In the genomic region with DNA sequence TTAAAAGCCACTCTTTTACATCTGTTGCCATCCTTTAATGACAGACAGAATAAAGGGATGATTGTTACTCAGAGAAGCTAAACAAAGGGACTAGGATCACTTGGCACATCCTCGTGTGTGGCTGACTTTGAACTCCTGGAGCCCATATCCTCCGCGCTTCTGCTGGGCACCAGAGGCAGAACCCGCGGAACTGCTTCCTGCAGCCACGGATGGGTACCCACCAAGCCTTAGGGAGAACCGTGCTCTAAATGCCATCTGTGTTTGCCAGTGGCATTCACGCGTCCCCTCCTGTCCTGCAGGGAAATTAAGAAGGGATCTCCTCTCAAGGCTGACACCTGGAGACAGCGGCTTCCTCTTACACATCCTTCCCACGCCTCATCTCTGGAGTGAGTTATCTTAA, we compare ENCODE assay signal across 15 cellular contexts.
DNase-seq lines count a peak whose midpoint lies in the region; ATAC-seq and TF ChIP-seq lines count a peak whose summit lies in the region.
"Had no signal": no experiment of that assay in that cellular context is flagged by ENCODE, and none has a peak within 500 bp of the region (broad histone marks: within the 10 kb centered on the region; RNA-seq: fewer than 3 reads in every experiment).

No MANE protein-coding gene starts in this region.

- no peaks in the 10 kb centered on the region for H3K27me3 ChIP-seq in layer of hippocampus (ENCODE audit: control insufficient read depth, insufficient read depth, low read length)

- H3K27ac Mint-ChIP-seq in activated T-helper 17 cell treated with anti-CD3 and anti-CD28 coated beads, Interleukin-2, amount 50 U/mL, for 72 hours = no peak overlapping the region
- H3K27ac Mint-ChIP-seq: CD8-positive, alpha-beta T cell had no signal

- ATAC-seq in GM19452 (IDR thresholded peaks at IDR 0.05; ENCODE audit: unreplicated experiment) (no peak), GM21723 (IDR thresholded peaks at IDR 0.05; ENCODE audit: unreplicated experiment) (no peak), SK-N-SH treated with all-trans-retinoic acid at 6 μM for 48 hours (no peak)
- no peak for ATAC-seq in activated T-helper 17 cell treated with anti-CD3 and anti-CD28 coated beads, Interleukin-2, amount 50 U/mL, for 72 hours (replicated peaks)
- ATAC-seq: CD8-positive, alpha-beta T cell had no signal

- H3K4me3 Mint-ChIP-seq in activated T-helper 17 cell treated with anti-CD3 and anti-CD28 coated beads, Interleukin-2, amount 50 U/mL, for 72 hours = no peak overlapping the region
- H3K4me3 Mint-ChIP-seq: CD8-positive, alpha-beta T cell had no signal

- DNase-seq in Ammon's horn (ENCODE audit: low spot score) = peak; percentile 79
- peak; percentile 79 for DNase-seq in putamen (ENCODE audit: low spot score)
- DNase-seq: 8988T; CD8-positive, alpha-beta T cell; DND-41; KBM-7; NCI-H1436 treated with DMSO at 0.1 percent for 48 hours; NCI-H226; NCI-H524 treated with DMSO at 0.1 percent for 48 hours had no signal

- H3K4me1 Mint-ChIP-seq in activated T-helper 17 cell treated with anti-CD3 and anti-CD28 coated beads, Interleukin-2, amount 50 U/mL, for 72 hours = peaks cover 4% of the 10 kb centered on the region

- no peaks in the 10 kb centered on the region for H3K36me3 Mint-ChIP-seq in activated T-helper 17 cell treated with anti-CD3 and anti-CD28 coated beads, Interleukin-2, amount 50 U/mL, for 72 hours (ENCODE audit: low read depth)
- H3K36me3 Mint-ChIP-seq: CD8-positive, alpha-beta T cell had no signal

- H3K9me3 Mint-ChIP-seq in activated T-helper 17 cell treated with anti-CD3 and anti-CD28 coated beads, Interleukin-2, amount 50 U/mL, for 72 hours = no peaks in the 10 kb centered on the region
- H3K9me3 Mint-ChIP-seq: CD8-positive, alpha-beta T cell had no signal

- H3K27ac ChIP-seq in cingulate gyrus (ENCODE audit: low read depth, low read length) (peak overlapping the region; percentile 98), layer of hippocampus (ENCODE audit: low read depth, low read length) (peak overlapping the region; percentile 96)

- peaks cover 11% of the 10 kb centered on the region for H3K27me3 Mint-ChIP-seq in activated T-helper 17 cell treated with anti-CD3 and anti-CD28 coated beads, Interleukin-2, amount 50 U/mL, for 72 hours

TF ChIP-seq in SK-N-SH treated with all-trans-retinoic acid at 6 μM for 48 hours, 23 proteins besides CTCF, POLR2A, EP300 and RAD21:
- no peak for TF ChIP-seq ISL1 (CRISPR knock-in tag; IDR thresholded peaks at IDR 0.05)
